In the genomic region with DNA sequence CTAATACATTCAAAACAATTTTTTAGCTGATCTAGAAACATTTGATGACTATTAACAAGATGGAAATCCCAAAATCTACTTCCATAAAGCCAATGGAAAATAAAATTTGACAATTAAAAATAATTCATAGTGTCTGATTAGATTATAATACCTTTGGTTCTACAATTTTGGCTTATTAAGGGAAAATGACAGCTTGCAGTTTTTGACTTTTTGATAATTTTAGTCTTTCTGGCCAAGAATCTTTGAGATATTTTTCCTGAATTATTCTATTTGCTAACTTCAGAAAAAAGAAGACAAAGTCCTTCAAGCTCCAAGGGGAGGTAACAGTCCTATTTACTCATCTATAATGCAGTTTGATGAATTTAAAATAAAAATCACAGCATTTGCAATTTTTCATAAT, we compare ENCODE assay signal across 3 cellular contexts.
A peak's percentile ranks its signal among the peaks of the same experiment; 100 is the strongest.
TF ChIP-seq lines count a peak whose summit lies in the region.

No MANE protein-coding gene starts in this region.

TF ChIP-seq in HepG2, 621 proteins besides CTCF, POLR2A, EP300 and RAD21:
- TF ChIP-seq ZBTB7B (CRISPR knock-in tag; IDR thresholded peaks at IDR 0.05) (no peak), MAFK (conservative IDR thresholded peaks at IDR 0.05 in 1 of 2, IDR thresholded peaks at IDR 0.05 in 1 of 2; ENCODE audit: low read length in 2 of 2) (peak; percentile 64 to 83; a peak in 3 of 4 replicates), MAFF (IDR thresholded peaks at IDR 0.05; ENCODE audit: low read depth, low read length) (peak; percentile 67; the same call in 1 of the 2 replicates), RFX5 (IDR thresholded peaks at IDR 0.05; ENCODE audit: low read depth, low read length) (no peak), ZNF530 (CRISPR knock-in tag; IDR thresholded peaks at IDR 0.05; ENCODE audit: low read depth) (no peak), HBP1 (CRISPR knock-in tag; IDR thresholded peaks at IDR 0.05; ENCODE audit: low read depth) (no peak), ZNF33B (CRISPR knock-in tag; IDR thresholded peaks at IDR 0.05) (no peak), JUNB (CRISPR knock-in tag; IDR thresholded peaks at IDR 0.05; ENCODE audit: borderline replicate concordance) (no peak), ZNF747 (CRISPR knock-in tag; IDR thresholded peaks at IDR 0.05; ENCODE audit: borderline replicate concordance) (no peak), ZNF331 (CRISPR knock-in tag; IDR thresholded peaks at IDR 0.05) (no peak)
- TF ChIP-seq, protein P1, sequence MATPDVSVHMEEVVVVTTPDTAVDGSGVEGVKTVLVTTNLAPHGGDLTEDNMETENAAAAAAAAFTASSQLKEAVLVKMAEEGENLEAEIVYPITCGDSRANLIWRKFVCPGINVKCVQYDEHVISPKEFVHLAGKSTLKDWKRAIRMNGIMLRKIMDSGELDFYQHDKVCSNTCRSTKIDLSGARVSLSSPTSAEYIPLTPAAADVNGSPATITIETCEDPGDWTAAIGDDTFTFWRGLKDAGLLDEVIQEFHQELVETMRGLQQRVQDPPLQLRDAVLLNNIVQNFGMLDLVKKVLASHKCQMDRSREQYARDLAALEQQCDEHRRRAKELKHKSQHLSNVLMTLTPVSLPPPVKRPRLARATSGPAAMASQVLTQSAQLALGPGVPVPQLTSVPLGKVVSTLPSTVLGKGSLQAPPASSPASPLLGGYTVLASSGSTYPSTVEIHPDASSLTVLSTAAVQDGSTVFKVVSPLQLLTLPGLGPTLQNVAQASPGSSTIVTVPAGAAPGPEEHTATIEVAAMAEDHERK (CRISPR knock-in tag; IDR thresholded peaks at IDR 0.05; ENCODE audit: low read depth) = no peak
- TF ChIP-seq, protein P2, sequence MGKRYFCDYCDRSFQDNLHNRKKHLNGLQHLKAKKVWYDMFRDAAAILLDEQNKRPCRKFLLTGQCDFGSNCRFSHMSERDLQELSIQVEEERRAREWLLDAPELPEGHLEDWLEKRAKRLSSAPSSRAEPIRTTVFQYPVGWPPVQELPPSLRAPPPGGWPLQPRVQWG (CRISPR knock-in tag; IDR thresholded peaks at IDR 0.05; ENCODE audit: borderline replicate concordance, low read depth) = no peak
- TF ChIP-seq, protein P3, sequence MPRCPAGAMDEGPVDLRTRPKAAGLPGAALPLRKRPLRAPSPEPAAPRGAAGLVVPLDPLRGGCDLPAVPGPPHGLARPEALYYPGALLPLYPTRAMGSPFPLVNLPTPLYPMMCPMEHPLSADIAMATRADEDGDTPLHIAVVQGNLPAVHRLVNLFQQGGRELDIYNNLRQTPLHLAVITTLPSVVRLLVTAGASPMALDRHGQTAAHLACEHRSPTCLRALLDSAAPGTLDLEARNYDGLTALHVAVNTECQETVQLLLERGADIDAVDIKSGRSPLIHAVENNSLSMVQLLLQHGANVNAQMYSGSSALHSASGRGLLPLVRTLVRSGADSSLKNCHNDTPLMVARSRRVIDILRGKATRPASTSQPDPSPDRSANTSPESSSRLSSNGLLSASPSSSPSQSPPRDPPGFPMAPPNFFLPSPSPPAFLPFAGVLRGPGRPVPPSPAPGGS (CRISPR knock-in tag; IDR thresholded peaks at IDR 0.05) = no peak
TF ChIP-seq in HepG2: peak in this region for 2.

TF ChIP-seq in IMR-90, 13 proteins besides CTCF, POLR2A, EP300 and RAD21:
- TF ChIP-seq NFE2L2 (IDR thresholded peaks at IDR 0.05; ENCODE audit: low read depth, low read length) (no peak), MAFK (IDR thresholded peaks at IDR 0.05; ENCODE audit: low read depth, low read length) (peak; percentile 67)

TF ChIP-seq in K562, 482 proteins besides CTCF, POLR2A, EP300 and RAD21:
- TF ChIP-seq C11orf30 (IDR thresholded peaks at IDR 0.05; ENCODE audit: low read depth) (peak; percentile 73), NR2F6 (CRISPR knock-in tag; IDR thresholded peaks at IDR 0.05) (no peak), MAFK (IDR thresholded peaks at IDR 0.05; ENCODE audit: low read length) (peak; percentile 31; the same call in 1 of the 2 replicates), MAFG (tag; conservative IDR thresholded peaks at IDR 0.05) (peak; percentile 46), ZNF316 (IDR thresholded peaks at IDR 0.05) (peak; percentile 79)
